ENCODE assay signal across 8 cellular contexts in the genomic region with DNA sequence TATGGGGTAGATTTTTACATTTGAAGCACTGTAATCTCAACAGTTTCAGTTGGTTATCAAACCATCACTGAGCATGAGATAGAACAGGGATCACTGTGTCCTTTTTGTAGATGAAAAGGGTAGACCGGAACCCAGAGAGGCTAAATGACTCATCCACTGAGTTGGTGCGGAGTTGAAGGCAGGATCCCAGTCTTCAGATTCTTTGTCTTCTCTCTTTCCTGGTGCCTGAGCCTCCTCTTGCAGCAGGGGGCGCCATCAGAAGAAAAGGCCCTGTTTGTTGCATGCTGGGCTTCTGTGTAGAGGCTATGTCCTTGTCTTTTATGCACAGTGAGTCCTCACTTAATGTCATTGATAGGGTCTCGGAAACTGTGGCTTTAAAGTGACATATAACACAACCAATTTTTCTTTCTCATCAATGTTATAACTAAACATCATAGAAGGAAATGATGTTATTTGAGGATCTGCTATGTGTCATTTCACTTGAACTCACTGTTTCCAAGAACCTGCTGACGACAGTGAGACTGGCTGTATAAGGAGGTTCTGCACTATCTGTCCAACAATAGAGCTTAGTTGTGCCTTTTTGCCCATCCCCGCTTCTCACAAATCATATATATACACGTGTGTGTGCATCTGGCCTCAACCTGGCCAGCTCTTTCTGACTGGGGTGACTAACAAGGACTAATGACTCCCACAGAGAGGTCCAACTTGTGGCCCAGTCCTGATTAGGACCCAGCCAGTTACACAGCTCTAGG. TPM values are rescaled to one million over a fixed set of nuclear protein-coding genes. Genes with fewer than 3 reads are reported as not detected.
DNase-seq lines count a peak whose midpoint lies in the region; ATAC-seq and TF ChIP-seq lines count a peak whose summit lies in the region.

No MANE protein-coding gene starts in this region.

- H3K4me3 ChIP-seq in DND-41 (ENCODE audit: low read depth in 1 of 2, low read length in 2 of 2) = no peak overlapping the region
- H3K4me3 ChIP-seq in hepatocyte = no peak overlapping the region
- no peak overlapping the region for H3K4me3 ChIP-seq in prostate gland

- H3K4me1 ChIP-seq in DND-41 (ENCODE audit: insufficient read depth, low read length) (no peaks in the 10 kb centered on the region), hepatocyte (ENCODE audit: insufficient read depth) (no peaks in the 10 kb centered on the region), prostate gland (replicated peaks) (peaks cover 4% of the 10 kb centered on the region)

- H2AFZ ChIP-seq in DND-41 (ENCODE audit: low read depth, low read length) (no peak overlapping the region), hepatocyte (no peak overlapping the region)

- H3K4me1 Mint-ChIP-seq in activated T-helper 2 cell treated with anti-CD3 and anti-CD28 coated beads, Interferon-gamma antibody, Interleukin-2, Interleukin-4, amounts not matched to agents 10 μg/mL and 5 μg/mL and 100 μg/mL, durations not matched to agents 14 hours and 24 hours and 36 hours (ENCODE audit: low read depth) = peaks cover 31% of the 10 kb centered on the region

- peak; percentile 64 for DNase-seq in DND-41
- peak; percentile 30 for DNase-seq in RWPE1 (ENCODE audit: low spot score)
- peak; percentile 70 for DNase-seq in activated T-helper 2 cell treated with anti-CD3 and anti-CD28 coated beads, Interferon-gamma antibody, Interleukin-2, Interleukin-4, amounts not matched to agents 10 μg/mL and 5 μg/mL and 100 μg/mL, durations not matched to agents 14 hours and 24 hours and 36 hours (ENCODE audit: low spot score)
- DNase-seq in hepatocyte (ENCODE audit: low spot score) = peak; percentile 60
- DNase-seq in stimulated activated CD4-positive, alpha-beta T cell treated with anti-CD3 and anti-CD28 coated beads, Interleukin-4, amount 100 ng/mL, for 24 hours = peak; percentile 86
- DNase-seq in prostate gland (ENCODE audit: low spot score) = no peak

- POLR2A ChIA-PET in RWPE1 (lab: Yijun Ruan, JAX; ENCODE audit: low non-redundant PET) = no interaction called here

- H3K27ac Mint-ChIP-seq in activated T-helper 2 cell treated with anti-CD3 and anti-CD28 coated beads, Interferon-gamma antibody, Interleukin-2, Interleukin-4, amounts not matched to agents 10 μg/mL and 5 μg/mL and 100 μg/mL, durations not matched to agents 14 hours and 24 hours and 36 hours = peak overlapping the region; percentile 94

- no peaks in the 10 kb centered on the region for H3K9me3 Mint-ChIP-seq in activated T-helper 2 cell treated with anti-CD3 and anti-CD28 coated beads, Interferon-gamma antibody, Interleukin-2, Interleukin-4, amounts not matched to agents 10 μg/mL and 5 μg/mL and 100 μg/mL, durations not matched to agents 14 hours and 24 hours and 36 hours

- 73% methylated on average over 7 of the region's 7 CpGs for WGBS in hepatocyte (ENCODE audit: low lambda C conversion rate, missing lambda C conversion rate)
- WGBS in prostate gland = 70% methylated on average over 7 of the region's 7 CpGs

- H3K27ac ChIP-seq in DND-41 (ENCODE audit: low read length) = no peak overlapping the region
- no peak overlapping the region for H3K27ac ChIP-seq in RWPE1
- H3K27ac ChIP-seq in hepatocyte = peak overlapping the region; percentile 31
- H3K27ac ChIP-seq in prostate gland = no peak overlapping the region

- no peaks in the 10 kb centered on the region for H3K27me3 Mint-ChIP-seq in activated T-helper 2 cell treated with anti-CD3 and anti-CD28 coated beads, Interferon-gamma antibody, Interleukin-2, Interleukin-4, amounts not matched to agents 10 μg/mL and 5 μg/mL and 100 μg/mL, durations not matched to agents 14 hours and 24 hours and 36 hours (ENCODE audit: low read depth)

- TF ChIP-seq CTCF in DND-41 (IDR thresholded peaks at IDR 0.05; ENCODE audit: borderline replicate concordance, extremely low read depth, low read length, poor library complexity, severe bottlenecking) = peak; percentile 81
- TF ChIP-seq CTCF in RWPE1 (conservative IDR thresholded peaks at IDR 0.05; ENCODE audit: low read depth) = no peak; the same call in 1 of the 2 replicates
- TF ChIP-seq CTCF in hepatocyte (IDR thresholded peaks at IDR 0.05; ENCODE audit: poor library complexity) = peak; percentile 49
- peak in 1 of 4 experiments; percentile 34 for TF ChIP-seq CTCF in prostate gland (IDR thresholded peaks at IDR 0.05)

- CTCF ChIA-PET in RWPE1 (lab: Yijun Ruan, JAX) = no interaction called here

- intact Hi-C loops in activated T-helper 2 cell treated with anti-CD3 and anti-CD28 coated beads, Interferon-gamma antibody, Interleukin-2, Interleukin-4, amounts not matched to agents 10 μg/mL and 5 μg/mL and 100 μg/mL, durations not matched to agents 14 hours and 24 hours and 36 hours (cut with micrococcal nuclease) = loop anchor here (1.0 to 2.0 kb wide), 4 partner anchors 15 to 412 kb away; a partner anchor contains a TSS
- intact Hi-C loops in prostate gland (cut with DNase I) = no loop called here

- no peaks in the 10 kb centered on the region for H3K27me3 ChIP-seq in DND-41 (ENCODE audit: insufficient read depth, low read length, poor library complexity)
- no peaks in the 10 kb centered on the region for H3K27me3 ChIP-seq in hepatocyte
- H3K27me3 ChIP-seq in prostate gland (replicated peaks; ENCODE audit: insufficient read depth) = no peaks in the 10 kb centered on the region

- H3K4me2 ChIP-seq in DND-41 (ENCODE audit: insufficient read depth, low read length) = no peak overlapping the region
- no peak overlapping the region for H3K4me2 ChIP-seq in hepatocyte

- peaks cover 88% of the 10 kb centered on the region for H3K36me3 Mint-ChIP-seq in activated T-helper 2 cell treated with anti-CD3 and anti-CD28 coated beads, Interferon-gamma antibody, Interleukin-2, Interleukin-4, amounts not matched to agents 10 μg/mL and 5 μg/mL and 100 μg/mL, durations not matched to agents 14 hours and 24 hours and 36 hours (ENCODE audit: low read depth)

- peak overlapping the region; percentile 32 for H3K4me3 Mint-ChIP-seq in activated T-helper 2 cell treated with anti-CD3 and anti-CD28 coated beads, Interferon-gamma antibody, Interleukin-2, Interleukin-4, amounts not matched to agents 10 μg/mL and 5 μg/mL and 100 μg/mL, durations not matched to agents 14 hours and 24 hours and 36 hours (ENCODE audit: low read depth)

- H3K9me2 ChIP-seq in hepatocyte (replicated peaks; ENCODE audit: insufficient read depth) = no peaks in the 10 kb centered on the region

- H4K20me1 ChIP-seq in DND-41 (ENCODE audit: insufficient read depth, low read length) = peaks cover 5% of the 10 kb centered on the region; the same call in 1 of the 2 replicates
- H4K20me1 ChIP-seq in hepatocyte (ENCODE audit: insufficient read depth, poor library complexity, severe bottlenecking) = no peaks in the 10 kb centered on the region

- ATAC-seq in DND-41 (ENCODE audit: insufficient read depth, low read depth) = peak; percentile 86
- peak; percentile 64 for ATAC-seq in HG02642 (IDR thresholded peaks at IDR 0.05; ENCODE audit: poor library complexity, unreplicated experiment)
- no peak for ATAC-seq in HG02678 (IDR thresholded peaks at IDR 0.05; ENCODE audit: unreplicated experiment)

- H3K79me2 ChIP-seq in DND-41 (ENCODE audit: insufficient read depth, low read length) (peaks cover 4% of the 10 kb centered on the region; the same call in 1 of the 2 replicates), hepatocyte (peaks cover 4% of the 10 kb centered on the region)

- TF ChIP-seq POLR2A in prostate gland (IDR thresholded peaks at IDR 0.05) = no peak

- H3K36me3 ChIP-seq in DND-41 (ENCODE audit: insufficient read depth, low read length) (peaks cover 88% of the 10 kb centered on the region), hepatocyte (replicated peaks; ENCODE audit: insufficient read depth, low read depth) (no peaks in the 10 kb centered on the region), prostate gland (peaks cover 19 to 47% of the 10 kb centered on the region in 2 donors)

- no peak overlapping the region for H3K9ac ChIP-seq in DND-41 (ENCODE audit: low read depth, low read length)

- H3K9me3 ChIP-seq in DND-41 (ENCODE audit: insufficient read depth, low read length, severe bottlenecking) (no peaks in the 10 kb centered on the region), hepatocyte (ENCODE audit: low read depth) (no peaks in the 10 kb centered on the region), prostate gland (no peaks in the 10 kb centered on the region)

RNA-seq across cellular contexts. Expression of a gene that starts 14.3 kb away (rescaled TPM):
- total RNA-seq in activated T-helper 2 cell treated with anti-CD3 and anti-CD28 coated beads, Interferon-gamma antibody, Interleukin-2, Interleukin-4, amounts not matched to agents 10 μg/mL and 5 μg/mL and 100 μg/mL, durations not matched to agents 14 hours and 24 hours and 36 hours = 116 and 118 TPM in 2 replicates
- total RNA-seq in hepatocyte (16.0 and 16.7 TPM in 2 replicates), prostate gland (10 to 100 TPM; 30.0 to 33.2 TPM)
- 5.8 and 10.8 TPM in 2 replicates for polyA plus RNA-seq in hepatocyte

RNA-seq across cellular contexts. Expression of a gene that starts 29.8 kb away (rescaled TPM):
- total RNA-seq in activated T-helper 2 cell treated with anti-CD3 and anti-CD28 coated beads, Interferon-gamma antibody, Interleukin-2, Interleukin-4, amounts not matched to agents 10 μg/mL and 5 μg/mL and 100 μg/mL, durations not matched to agents 14 hours and 24 hours and 36 hours = 18.4 and 20.1 TPM in 2 replicates
- total RNA-seq in hepatocyte = 3.3 and 4.6 TPM in 2 replicates
- polyA plus RNA-seq in hepatocyte = 9.9 and 11.9 TPM in 2 replicates
- total RNA-seq in prostate gland = 10 to 100 TPM in 1 of 2 donors, 1 to 10 TPM in 1; 8.9 to 15.9 TPM

RNA-seq across cellular contexts. Expression of a gene that starts 52.3 kb away (rescaled TPM):
- 25.0 and 26.8 TPM in 2 replicates for total RNA-seq in activated T-helper 2 cell treated with anti-CD3 and anti-CD28 coated beads, Interferon-gamma antibody, Interleukin-2, Interleukin-4, amounts not matched to agents 10 μg/mL and 5 μg/mL and 100 μg/mL, durations not matched to agents 14 hours and 24 hours and 36 hours
- 6.5 and 7.9 TPM in 2 replicates for total RNA-seq in hepatocyte
- polyA plus RNA-seq in hepatocyte = 7.8 and 8.6 TPM in 2 replicates
- total RNA-seq in prostate gland = 10 to 100 TPM; 10.7 to 20.7 TPM
